17 cellular contexts compared by ENCODE assay signal in genomic region chr14:37254411-37254947, GRCh38. TPM values are rescaled to one million over a fixed set of nuclear protein-coding genes. Genes with fewer than 3 reads are reported as not detected.
DNase-seq lines count a peak whose midpoint lies in the region; ATAC-seq, FAIRE-seq and TF ChIP-seq lines count a peak whose summit lies in the region.
"Had no signal": no experiment of that assay in that cellular context is flagged by ENCODE, and none has a peak within 500 bp of the region (broad histone marks: within the 10 kb centered on the region; RNA-seq: fewer than 3 reads in every experiment).

No MANE protein-coding gene starts in this region.

- H3K4me3 ChIP-seq in HepG2 (replicated peaks in 1 of 3; ENCODE audit: insufficient read depth in 1 of 3, low read depth in 2 of 3, low read length in 3 of 3) (no peak overlapping the region), right lobe of liver (no peak overlapping the region), astrocyte of the spinal cord (ENCODE audit: low read depth, low read length) (no peak overlapping the region), pancreas (no peak overlapping the region), upper lobe of left lung (no peak overlapping the region)
- H3K4me3 ChIP-seq: BLaER1 treated with 17β-estradiol and CSF1 and Interleukin-3, amounts not matched to agents 10 nM and 100 nM; SJCRH30 had no signal

- H3K27ac ChIP-seq in HepG2 (ENCODE audit: extremely low read length, insufficient read depth, low read length) (no peak overlapping the region), right lobe of liver (no peak overlapping the region), pancreas (no peak overlapping the region), upper lobe of left lung (no peak overlapping the region)
- H3K27ac ChIP-seq: BLaER1 treated with 17β-estradiol and CSF1 and Interleukin-3, amounts not matched to agents 10 nM and 100 nM; SJCRH30 had no signal

- H3K9ac ChIP-seq in HepG2 (ENCODE audit: insufficient read depth, low read depth, low read length) = no peak overlapping the region
- H3K9ac ChIP-seq: BLaER1 treated with 17β-estradiol and CSF1 and Interleukin-3, amounts not matched to agents 10 nM and 100 nM had no signal

- no peak overlapping the region for H3K4me2 ChIP-seq in HepG2 (ENCODE audit: low read depth, low read length)
- H3K4me2 ChIP-seq: BLaER1 treated with 17β-estradiol and CSF1 and Interleukin-3, amounts not matched to agents 10 nM and 100 nM had no signal

- WGBS in HepG2 (ENCODE audit: low lambda C conversion rate) = 94% methylated on average over 3 of the region's 3 CpGs
- 66% methylated on average over 3 of the region's 3 CpGs for WGBS in right lobe of liver (ENCODE audit: insufficient coverage, low coverage, low lambda C conversion rate, missing lambda C conversion rate)
- WGBS in pancreas, 2 donors = 80 to 85% methylated on average over 3 of the region's 3 CpGs
- 73 to 76% methylated on average over 3 of the region's 3 CpGs for WGBS in upper lobe of left lung, 2 donors

- no peaks in the 10 kb centered on the region for H3K27me3 ChIP-seq in HepG2 (ENCODE audit: control insufficient read depth in 1 of 2, insufficient read depth in 2 of 2, low read length in 2 of 2)
- no peaks in the 10 kb centered on the region for H3K27me3 ChIP-seq in right lobe of liver
- no peaks in the 10 kb centered on the region for H3K27me3 ChIP-seq in pancreas
- no peaks in the 10 kb centered on the region for H3K27me3 ChIP-seq in upper lobe of left lung
- H3K27me3 ChIP-seq: BLaER1 treated with 17β-estradiol and CSF1 and Interleukin-3, amounts not matched to agents 10 nM and 100 nM; SJCRH30 had no signal

- intact Hi-C loops in HepG2 (cut with micrococcal nuclease; ENCODE audit: unreplicated experiment) (no loop called here), right lobe of liver (cut with DNase I) (no loop called here), pancreas (cut with DNase I) (no loop called here)

- FAIRE-seq in HepG2 (lab: Jason Lieb, UNC) (no peak), pancreas (lab: Jason Lieb, UNC) (no peak)

- TF ChIP-seq EP300 in HepG2 (IDR thresholded peaks at IDR 0.05; ENCODE audit: low read depth in 2 of 2, low read length in 2 of 2) = no peak
- no peak for TF ChIP-seq EP300 in HepG2 (CRISPR knock-in tag; IDR thresholded peaks at IDR 0.05; ENCODE audit: borderline replicate concordance)
- TF ChIP-seq EP300 in upper lobe of left lung (IDR thresholded peaks at IDR 0.05) = no peak

- H3K4me1 ChIP-seq in HepG2 (ENCODE audit: insufficient read depth, low read length) (peaks cover 24% of the 10 kb centered on the region), right lobe of liver (peaks cover 0 to 28% (median 4%) of the 10 kb centered on the region in 4 donors), pancreas (peaks cover 0 to 4% (median 4%) of the 10 kb centered on the region in 3 donors), upper lobe of left lung (no peaks in the 10 kb centered on the region)
- H3K4me1 ChIP-seq: BLaER1 treated with 17β-estradiol and CSF1 and Interleukin-3, amounts not matched to agents 10 nM and 100 nM had no signal

- H3K9me3 ChIP-seq in HepG2 (ENCODE audit: low read length) (no peaks in the 10 kb centered on the region), right lobe of liver (no peaks in the 10 kb centered on the region), pancreas (no peaks in the 10 kb centered on the region), upper lobe of left lung (no peaks in the 10 kb centered on the region)
- H3K9me3 ChIP-seq: BLaER1 treated with 17β-estradiol and CSF1 and Interleukin-3, amounts not matched to agents 10 nM and 100 nM; SJCRH30 had no signal

- H3K36me3 ChIP-seq in HepG2 (replicated peaks in 1 of 2; ENCODE audit: control insufficient read depth in 1 of 2, insufficient read depth in 2 of 2, low read length in 2 of 2) (no peaks in the 10 kb centered on the region), right lobe of liver (no peaks in the 10 kb centered on the region), pancreas (no peaks in the 10 kb centered on the region), upper lobe of left lung (no peaks in the 10 kb centered on the region)
- H3K36me3 ChIP-seq: BLaER1 treated with 17β-estradiol and CSF1 and Interleukin-3, amounts not matched to agents 10 nM and 100 nM; SJCRH30 had no signal

- H3K79me2 ChIP-seq in HepG2 (ENCODE audit: insufficient read depth, low read length) = no peaks in the 10 kb centered on the region

- ATAC-seq in HepG2 = no peak
- ATAC-seq in right lobe of liver = no peak
- ATAC-seq in GM21576 (IDR thresholded peaks at IDR 0.05; ENCODE audit: unreplicated experiment) = no peak
- ATAC-seq in pancreas = no peak
- ATAC-seq in upper lobe of left lung (ENCODE audit: low FRiP score in 2 of 2) = no peak
- no peak for ATAC-seq in stimulated activated naive CD8-positive, alpha-beta T cell treated with anti-CD3 and anti-CD28 coated beads, Interleukin-15, Interleukin-2, amounts not matched to agents 100 U/mL and 50 U/mL, for 24 hours

- POLR2A ChIA-PET in HepG2 (lab: Yijun Ruan, JAX) = interaction anchor here (1.3 to 2.7 kb wide), 2 partner anchors 339 to 341 kb away, joined by 3 to 19 read pairs; partner anchors contain the start of genes FOXA1 and TTC6

- no peak for TF ChIP-seq RAD21 in HepG2 (CRISPR knock-in tag; IDR thresholded peaks at IDR 0.05)

- in situ Hi-C loops in HepG2 (cut with HindIII; ENCODE audit: extremely low pct_ligation_motif_present, low pct_unique_long_range_greater_than_20kb) (loop anchor here (5.0 kb wide), 3 partner anchors 313 to 618 kb away; no protein-coding TSS in a partner anchor), astrocyte of the spinal cord (cut with HindIII; ENCODE audit: low sequenced_read_pairs) (no loop called here)

- DNase-seq in HepG2 (ENCODE audit: low spot score) (no peak), right lobe of liver (no peak), NCI-H69 (lab: John Stamatoyannopoulos, UW) (peak; percentile 48), astrocyte of the spinal cord (ENCODE audit: low read depth, low spot score) (peak; percentile 9), pancreas (no peak), upper lobe of left lung (no peak)
- DNase-seq in stimulated activated naive CD8-positive, alpha-beta T cell treated with anti-CD3 and anti-CD28 coated beads, Interleukin-15, Interleukin-2, amounts not matched to agents 100 U/mL and 50 U/mL, for 24 hours = no peak
- DNase-seq: AML-193; CD4-positive, alpha-beta memory T cell; COR-L47; MV-4-11; NCI-H146 had no signal

- no TSS peak for BruUV-seq in HepG2 (replicated peaks; lab: Mats Ljungman, UMichigan)

- no peak overlapping the region for H2AFZ ChIP-seq in HepG2 (ENCODE audit: low read length)

- TF ChIP-seq POLR2A in HepG2 (IDR thresholded peaks at IDR 0.05; ENCODE audit: insufficient read depth in 1 of 2, low read depth in 2 of 2, low read length in 2 of 2) (no peak), right lobe of liver (IDR thresholded peaks at IDR 0.05) (no peak), upper lobe of left lung (IDR thresholded peaks at IDR 0.05) (no peak)

- no peaks in the 10 kb centered on the region for H4K20me1 ChIP-seq in HepG2 (ENCODE audit: insufficient read depth, low read length)
- H4K20me1 ChIP-seq: BLaER1 treated with 17β-estradiol and CSF1 and Interleukin-3, amounts not matched to agents 10 nM and 100 nM had no signal

- no peak for TF ChIP-seq CTCF in HepG2 (CRISPR knock-in tag; IDR thresholded peaks at IDR 0.05)
- TF ChIP-seq CTCF in right lobe of liver (IDR thresholded peaks at IDR 0.05) = no peak
- TF ChIP-seq CTCF in astrocyte of the spinal cord (IDR thresholded peaks at IDR 0.05; ENCODE audit: low read depth, low read length) = no peak
- no peak for TF ChIP-seq CTCF in pancreas (IDR thresholded peaks at IDR 0.05)
- no peak for TF ChIP-seq CTCF in upper lobe of left lung (IDR thresholded peaks at IDR 0.05)

- CTCF ChIA-PET in HepG2 (lab: Yijun Ruan, JAX; ENCODE audit: low intra/inter-chr PET ratio, low total read pairs) = no interaction called here

TF ChIP-seq in HepG2, 621 proteins besides CTCF, POLR2A, EP300 and RAD21 (continues in another document):
- TF ChIP-seq MTF1 (CRISPR knock-in tag; IDR thresholded peaks at IDR 0.05) = no peak
- peak; percentile 73 for TF ChIP-seq HNRNPK (IDR thresholded peaks at IDR 0.05; ENCODE audit: low read depth, low read length, poor library complexity, severe bottlenecking)
- 0 out of 2 replicates have a peak, but pooled peaks have one; percentile 37 for TF ChIP-seq ELF4 (CRISPR knock-in tag; IDR thresholded peaks at IDR 0.05; ENCODE audit: borderline replicate concordance)

RNA-seq across cellular contexts. Expression of gene MIPOL1, which starts 56.7 kb away (rescaled TPM):
- total RNA-seq in HepG2 (2016; rRNA removed; fragmentation: Illumina TruSeq; extraction: Trizol) = 34.2 and 35.2 TPM in 2 replicates
- total RNA-seq in HepG2 (2016; cell fraction: cytosol; rRNA removed; fragmentation: Illumina TruSeq; extraction: Trizol; ENCODE audit: low read depth) = 30.4 and 34.3 TPM in 2 replicates
- 33.9 and 35.4 TPM in 2 replicates for total RNA-seq in HepG2 (2016; cell fraction: insoluble cytoplasmic fraction; rRNA removed; fragmentation: Illumina TruSeq; extraction: Trizol)
- 22.8 and 24.9 TPM in 2 replicates for total RNA-seq in HepG2 (2016; cell fraction: membrane; rRNA removed; fragmentation: Illumina TruSeq; extraction: Trizol)
- total RNA-seq in HepG2 (2016; cell fraction: nucleus; rRNA removed; fragmentation: Illumina TruSeq; extraction: Trizol) = 104 and 116 TPM in 2 replicates
- polyA plus RNA-seq in HepG2 (2011; rRNA removed) = 6.9 and 8.6 TPM in 2 replicates
- polyA plus RNA-seq in HepG2 (2011; cell fraction: cytosol; rRNA removed) = 3.3 and 4.8 TPM in 2 replicates
- polyA plus RNA-seq in HepG2 (2011; cell fraction: nucleus; rRNA removed) = 7.2 and 8.4 TPM in 2 replicates
- 15.0 and 17.1 TPM in 2 replicates for polyA plus RNA-seq in HepG2 (2012)
- 3.4 and 3.6 TPM in 2 replicates for polyA plus RNA-seq in HepG2 (2016; cell fraction: cytosol; fragmentation: Illumina TruSeq; extraction: Trizol; ENCODE audit: low read depth)
- 22.0 and 22.6 TPM in 2 replicates for polyA plus RNA-seq in HepG2 (2016; cell fraction: insoluble cytoplasmic fraction; fragmentation: Illumina TruSeq; extraction: Trizol; ENCODE audit: low read depth)
- polyA plus RNA-seq in HepG2 (2016; cell fraction: membrane; fragmentation: Illumina TruSeq; extraction: Trizol; ENCODE audit: low read depth) = 5.8 and 6.4 TPM in 2 replicates
- polyA plus RNA-seq in HepG2 (2016; cell fraction: nucleus; fragmentation: Illumina TruSeq; extraction: Trizol; ENCODE audit: insufficient read depth, low read depth) = 23.3 and 24.7 TPM in 2 replicates
- 7.9 and 21.8 TPM in 2 replicates for polyA minus RNA-seq in HepG2 (2011; rRNA and poly(A)+ RNA removed; ENCODE audit: low replicate concordance)
- polyA minus RNA-seq in HepG2 (2011; cell fraction: cytosol; rRNA and poly(A)+ RNA removed) = 20.5 and 21.5 TPM in 2 replicates
- 195 and 223 TPM in 2 replicates for polyA minus RNA-seq in HepG2 (2011; cell fraction: nucleus; rRNA and poly(A)+ RNA removed)
- 1 to 10 TPM; 3.0 to 5.7 (median 4.0) TPM for total RNA-seq in right lobe of liver
- 1 to 10 TPM; 4.8 to 9.0 (median 7.8) TPM for total RNA-seq in pancreas
- 1 to 10 TPM; 2.4 to 2.5 TPM for polyA plus RNA-seq in pancreas
- total RNA-seq in upper lobe of left lung = 10 to 100 TPM in 2 of 6 donors, 1 to 10 TPM in 4; 4.1 to 32.6 (median 8.4) TPM
- total RNA-seq: A172 had no signal
- polyA plus RNA-seq: IgD-negative memory B cell had no signal

Comparison
In these comparisons a context has a peak if more than half of its experiments do, and no peak if none do; other contexts are left out.
1. DNase-seq: peak in NCI-H69 (single experiment) and astrocyte of the spinal cord (single experiment); none in HepG2 (single experiment), right lobe of liver (0 of 3), pancreas (0 of 6), upper lobe of left lung (0 of 2) and stimulated activated naive CD8-positive, alpha-beta T cell treated with anti-CD3 and anti-CD28 coated beads, Interleukin-15, Interleukin-2, amounts not matched to agents 100 U/mL and 50 U/mL, for 24 hours (single experiment).